In the genomic region with DNA sequence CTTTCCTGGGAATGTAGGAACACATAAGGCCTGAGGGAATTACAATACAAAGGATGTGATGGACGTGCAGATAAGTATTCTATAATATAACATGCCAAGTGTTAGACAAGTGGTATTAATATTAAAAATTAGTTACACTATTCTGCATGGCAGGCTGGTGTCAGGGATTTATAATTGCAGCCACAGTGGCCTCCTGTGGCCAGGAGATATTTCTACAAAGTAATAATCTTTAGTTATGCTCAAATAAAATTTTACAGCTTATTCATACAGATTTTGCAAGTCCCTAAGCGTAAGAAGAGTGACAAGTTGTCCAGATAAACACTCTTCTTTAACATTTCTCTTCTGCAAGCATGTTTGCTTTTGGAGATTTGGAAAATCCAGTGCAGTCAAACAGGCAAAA, we compare ENCODE assay signal across 23 cellular contexts.
DNase-seq lines count a peak whose midpoint lies in the region; ATAC-seq and TF ChIP-seq lines count a peak whose summit lies in the region.
"Had no signal": no experiment of that assay in that cellular context is flagged by ENCODE, and none has a peak within 500 bp of the region (broad histone marks: within the 10 kb centered on the region; RNA-seq: fewer than 3 reads in every experiment).

No MANE protein-coding gene starts in this region.

- POLR2A ChIA-PET in MCF 10A (lab: Yijun Ruan, JAX) = no interaction called here

- TF ChIP-seq POLR2A in breast epithelium (IDR thresholded peaks at IDR 0.05) = no peak

- H3K36me3 Mint-ChIP-seq in MCF 10A (ENCODE audit: insufficient read depth, unreplicated experiment) (no peaks in the 10 kb centered on the region), neural progenitor cell (no peaks in the 10 kb centered on the region)

- intact Hi-C loops in MCF 10A (cut with micrococcal nuclease) = no loop called here
- intact Hi-C loops in breast epithelium (cut with DNase I; ENCODE audit: low total_unique reads) = no loop called here

- H3K27me3 Mint-ChIP-seq in MCF 10A (ENCODE audit: insufficient read depth, unreplicated experiment) (peaks cover 38% of the 10 kb centered on the region), neural progenitor cell (ENCODE audit: insufficient read depth, low read depth) (no peaks in the 10 kb centered on the region)

- H3K79me2 ChIP-seq in OCI-LY3 (ENCODE audit: low read length) (no peaks in the 10 kb centered on the region), neural progenitor cell (ENCODE audit: low read depth) (no peaks in the 10 kb centered on the region)

- H3K36me3 ChIP-seq in breast epithelium (no peaks in the 10 kb centered on the region), OCI-LY3 (replicated peaks; ENCODE audit: low read depth, low read length) (no peaks in the 10 kb centered on the region), neural progenitor cell (no peaks in the 10 kb centered on the region)
- H3K36me3 ChIP-seq: BE2C, HAP-1, Peyer's patch, SJCRH30 had no signal

- ATAC-seq in GM19328 (IDR thresholded peaks at IDR 0.05; ENCODE audit: unreplicated experiment) (no peak), GM19324 (IDR thresholded peaks at IDR 0.05; ENCODE audit: low FRiP score, unreplicated experiment) (no peak)

- H3K4me3 ChIP-seq in breast epithelium = no peak overlapping the region
- no peak overlapping the region for H3K4me3 ChIP-seq in OCI-LY3 (ENCODE audit: low read length)
- H3K4me3 ChIP-seq in neural progenitor cell = no peak overlapping the region
- H3K4me3 ChIP-seq: HAP-1, Peyer's patch, SJCRH30 had no signal

- H3K27ac Mint-ChIP-seq in MCF 10A (ENCODE audit: low read depth, unreplicated experiment) = no peak overlapping the region
- no peak overlapping the region for H3K27ac Mint-ChIP-seq in neural progenitor cell
- H3K27ac Mint-ChIP-seq: HFFc6; T-helper 2 cell treated with Interferon-gamma antibody and Interleukin-4, amounts not matched to agents 5 μg/mL and 100 μg/mL, for 36 hours had no signal

- no peaks in the 10 kb centered on the region for H3K4me1 ChIP-seq in breast epithelium
- no peaks in the 10 kb centered on the region for H3K4me1 ChIP-seq in OCI-LY3 (ENCODE audit: low read length)
- no peaks in the 10 kb centered on the region for H3K4me1 ChIP-seq in neural progenitor cell
- H3K4me1 ChIP-seq: BE2C, HAP-1, Peyer's patch, SJCRH30 had no signal

- H3K4me3 Mint-ChIP-seq in MCF 10A (ENCODE audit: unreplicated experiment) (no peak overlapping the region), neural progenitor cell (no peak overlapping the region)
- H3K4me3 Mint-ChIP-seq: HFFc6; T-helper 2 cell treated with Interferon-gamma antibody and Interleukin-4, amounts not matched to agents 5 μg/mL and 100 μg/mL, for 36 hours had no signal

- H3K27ac ChIP-seq in breast epithelium = no peak overlapping the region
- H3K27ac ChIP-seq in OCI-LY3 (ENCODE audit: low read length) = no peak overlapping the region
- H3K27ac ChIP-seq in neural progenitor cell = no peak overlapping the region
- H3K27ac ChIP-seq: Peyer's patch, SJCRH30 had no signal

- H3K9ac ChIP-seq in OCI-LY3 (ENCODE audit: low read length) = no peak overlapping the region
- H3K9ac ChIP-seq in neural progenitor cell = no peak overlapping the region

- H4K20me1 ChIP-seq in OCI-LY3 (ENCODE audit: insufficient read depth, low read length) = no peaks in the 10 kb centered on the region
- no peaks in the 10 kb centered on the region for H4K20me1 ChIP-seq in neural progenitor cell (ENCODE audit: low read depth)

- H3K27me3 ChIP-seq in breast epithelium = no peaks in the 10 kb centered on the region
- H3K27me3 ChIP-seq in OCI-LY3 (ENCODE audit: low read depth, low read length) = no peaks in the 10 kb centered on the region
- no peaks in the 10 kb centered on the region for H3K27me3 ChIP-seq in neural progenitor cell
- H3K27me3 ChIP-seq: BE2C, Peyer's patch, SJCRH30 had no signal

- CTCF ChIA-PET in MCF 10A (lab: Yijun Ruan, JAX) = interaction anchor here (0.7 to 1.2 kb wide), 8 partner anchors 8 to 90 kb away, joined by 3 to 8 read pairs (median 4); a partner anchor contains a TSS

- H3K9me3 ChIP-seq in breast epithelium (no peaks in the 10 kb centered on the region), OCI-LY3 (ENCODE audit: insufficient read depth, low read length) (no peaks in the 10 kb centered on the region), neural progenitor cell (ENCODE audit: low read depth) (no peaks in the 10 kb centered on the region)
- H3K9me3 ChIP-seq: BE2C, HAP-1, Peyer's patch, SJCRH30 had no signal

- TF ChIP-seq CTCF in MCF 10A (IDR thresholded peaks at IDR 0.05; ENCODE audit: unreplicated experiment) (peak; percentile 7), breast epithelium (IDR thresholded peaks at IDR 0.05) (no peak), LNCAP (IDR thresholded peaks at IDR 0.05) (peak; percentile 61), OCI-LY3 (IDR thresholded peaks at IDR 0.05; ENCODE audit: low read depth, low read length) (peak; percentile 47), neural progenitor cell (IDR thresholded peaks at IDR 0.05) (no peak)

- H3F3A ChIP-seq in neural progenitor cell (ENCODE audit: low read depth) = no peaks in the 10 kb centered on the region

- H3K9me3 Mint-ChIP-seq in MCF 10A (ENCODE audit: unreplicated experiment) = no peaks in the 10 kb centered on the region
- H3K9me3 Mint-ChIP-seq in neural progenitor cell = no peaks in the 10 kb centered on the region
- H3K9me3 Mint-ChIP-seq: T-helper 2 cell treated with Interferon-gamma antibody and Interleukin-4, amounts not matched to agents 5 μg/mL and 100 μg/mL, for 36 hours had no signal

- H3K4me2 ChIP-seq in OCI-LY3 (ENCODE audit: low read length) = no peak overlapping the region
- H3K4me2 ChIP-seq in neural progenitor cell = no peak overlapping the region

- peak overlapping the region; percentile 25; the same call in 1 of the 2 replicates for H2AFZ ChIP-seq in OCI-LY3 (ENCODE audit: low read depth, low read length)
- peak overlapping the region; percentile 2 for H2AFZ ChIP-seq in neural progenitor cell (replicated peaks)

- no peaks in the 10 kb centered on the region for H3K4me1 Mint-ChIP-seq in MCF 10A (ENCODE audit: insufficient read depth, unreplicated experiment)
- H3K4me1 Mint-ChIP-seq in neural progenitor cell = peaks cover 12% of the 10 kb centered on the region

- DNase-seq in MCF 10A (ENCODE audit: unreplicated experiment) (no peak), breast epithelium (ENCODE audit: low spot score in 2 of 2) (no peak), neural progenitor cell (ENCODE audit: low spot score) (no peak)
- DNase-seq in activated CD4-positive, CD25-positive, alpha-beta regulatory T cell treated with anti-CD3 and anti-CD28 coated beads, Interleukin-2, amount 50 U/mL, for 72 hours = no peak
- DNase-seq: ACHN, BE2C, GOT3, HFFc6, KG1, NCI-H2029, NCI-H2171, NCI-H226, NCI-H510A treated with DMSO at 0.1 percent for 48 hours, NCI-H774, Peyer's patch, SJCRH30, T-helper 1 cell had no signal

- no TSS peak for BruUV-seq in MCF 10A (replicated peaks; lab: Mats Ljungman, UMichigan)

Comparison
In these comparisons a context has a peak if more than half of its experiments do, and no peak if none do; other contexts are left out.
1. CTCF ChIP-seq: peak in MCF 10A (single experiment), LNCAP (single experiment) and OCI-LY3 (single experiment); none in breast epithelium (0 of 3) and neural progenitor cell (single experiment).